In the genomic region with DNA sequence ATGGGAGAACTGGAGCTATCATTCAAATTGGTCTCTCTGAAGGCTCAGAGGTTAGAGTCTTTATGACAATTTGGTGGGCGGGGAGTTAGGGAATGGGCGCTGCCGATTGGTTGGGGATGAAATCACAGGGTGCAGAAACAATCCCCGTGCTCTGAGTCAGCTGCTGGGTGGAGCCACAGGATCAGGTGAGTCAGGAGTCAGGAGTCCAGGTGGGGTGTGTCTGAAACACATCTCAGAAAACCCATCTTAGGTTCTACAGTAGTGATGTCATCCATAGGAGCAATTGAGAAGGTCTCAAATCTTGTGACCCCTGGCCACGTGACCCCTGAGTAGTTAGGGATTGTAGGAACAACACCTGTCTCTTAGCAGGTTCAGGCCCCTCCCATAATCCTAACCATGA, we compare ENCODE assay signal across 1 cellular context.
TF ChIP-seq lines count a peak whose summit lies in the region.

No MANE protein-coding gene starts in this region.

TF ChIP-seq in HepG2, 621 proteins besides CTCF, POLR2A, EP300 and RAD21:
- TF ChIP-seq CREB1 (IDR thresholded peaks at IDR 0.05) (0 out of 2 replicates have a peak, but pooled peaks have one; percentile 31), CREB1 (CRISPR knock-in tag; IDR thresholded peaks at IDR 0.05) (no peak), ZFAT (CRISPR knock-in tag; conservative IDR thresholded peaks at IDR 0.05) (no peak), ATF7 (IDR thresholded peaks at IDR 0.05) (peak; percentile 68), ATF7 (CRISPR knock-in tag; IDR thresholded peaks at IDR 0.05) (no peak), RFXAP (CRISPR knock-in tag; IDR thresholded peaks at IDR 0.05; ENCODE audit: borderline replicate concordance) (no peak)
- TF ChIP-seq, protein P1, sequence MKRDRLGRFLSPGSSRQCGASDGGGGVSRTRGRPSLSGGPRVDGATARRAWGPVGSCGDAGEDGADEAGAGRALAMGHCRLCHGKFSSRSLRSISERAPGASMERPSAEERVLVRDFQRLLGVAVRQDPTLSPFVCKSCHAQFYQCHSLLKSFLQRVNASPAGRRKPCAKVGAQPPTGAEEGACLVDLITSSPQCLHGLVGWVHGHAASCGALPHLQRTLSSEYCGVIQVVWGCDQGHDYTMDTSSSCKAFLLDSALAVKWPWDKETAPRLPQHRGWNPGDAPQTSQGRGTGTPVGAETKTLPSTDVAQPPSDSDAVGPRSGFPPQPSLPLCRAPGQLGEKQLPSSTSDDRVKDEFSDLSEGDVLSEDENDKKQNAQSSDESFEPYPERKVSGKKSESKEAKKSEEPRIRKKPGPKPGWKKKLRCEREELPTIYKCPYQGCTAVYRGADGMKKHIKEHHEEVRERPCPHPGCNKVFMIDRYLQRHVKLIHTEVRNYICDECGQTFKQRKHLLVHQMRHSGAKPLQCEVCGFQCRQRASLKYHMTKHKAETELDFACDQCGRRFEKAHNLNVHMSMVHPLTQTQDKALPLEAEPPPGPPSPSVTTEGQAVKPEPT (CRISPR knock-in tag; IDR thresholded peaks at IDR 0.05; ENCODE audit: low read depth), result no peak
